In the genomic region with DNA sequence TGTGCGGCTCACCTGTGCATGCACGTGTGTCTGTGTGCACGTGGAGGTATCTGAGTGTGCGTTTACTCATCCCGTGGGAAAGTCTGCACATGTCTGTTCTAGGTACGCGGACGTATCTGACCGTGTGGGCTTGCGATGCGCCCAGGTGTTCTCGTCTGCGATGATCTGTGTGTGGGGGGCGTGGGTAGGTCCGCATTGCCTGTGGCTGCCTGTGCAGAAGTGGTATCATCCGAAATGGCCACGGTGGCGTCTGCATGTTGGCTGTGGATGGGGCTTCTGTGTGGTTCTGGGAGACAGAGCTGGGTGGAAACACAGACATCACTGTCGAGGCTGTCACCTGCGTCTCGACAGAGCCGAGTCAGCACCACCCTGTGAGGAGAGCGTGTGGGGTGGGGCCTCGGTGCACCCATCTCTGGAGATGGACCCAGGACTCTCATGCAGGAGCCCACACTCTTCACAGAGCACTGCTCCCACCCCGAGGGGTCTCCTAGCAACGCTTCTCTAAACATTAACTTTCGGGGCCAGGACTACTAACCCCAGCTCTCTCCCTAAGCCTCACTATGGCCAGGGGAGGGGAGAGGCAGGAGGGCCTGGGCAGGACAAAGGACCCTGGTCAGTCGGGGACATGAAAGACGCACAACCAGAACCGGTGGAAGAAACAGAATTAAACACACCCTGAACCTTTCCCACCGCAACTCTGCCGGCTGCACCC, we compare ENCODE assay signal across 28 cellular contexts. TPM values are rescaled to one million over a fixed set of nuclear protein-coding genes. Genes with fewer than 3 reads are reported as not detected.
DNase-seq lines count a peak whose midpoint lies in the region; ATAC-seq and TF ChIP-seq lines count a peak whose summit lies in the region.
"Had no signal": no experiment of that assay in that cellular context is flagged by ENCODE, and none has a peak within 500 bp of the region (broad histone marks: within the 10 kb centered on the region; RNA-seq: fewer than 3 reads in every experiment).

No MANE protein-coding gene starts in this region.

- H3K27me3 Mint-ChIP-seq in endothelial cell (ENCODE audit: unreplicated experiment) (peaks cover 13% of the 10 kb centered on the region), progenitor cell of endocrine pancreas (peaks cover 12% of the 10 kb centered on the region)

- H3K4me2 ChIP-seq in BLaER1 treated with 17β-estradiol and CSF1 and Interleukin-3, amounts not matched to agents 10 nM and 100 nM: peak overlapping the region in 6 of 11 experiments; percentile 69 to 88 (median 84); a peak in 10 of 22 replicates

- H3K4me3 ChIP-seq in BLaER1 treated with 17β-estradiol and CSF1 and Interleukin-3, amounts not matched to agents 10 nM and 100 nM: no peak overlapping the region
- H3K4me3 ChIP-seq: K562, SJCRH30 had no signal

- no peak for ATAC-seq in HG02885 (IDR thresholded peaks at IDR 0.05; ENCODE audit: poor library complexity, unreplicated experiment)
- ATAC-seq: HCT116, K562, PC-3, Right ventricle myocardium inferior, SK-N-SH treated with all-trans-retinoic acid at 6 μM for 48 hours had no signal

- peaks cover 0 to 11% (median 0%) of the 10 kb centered on the region in 11 experiments; a peak in 4 of 22 replicates for H3K27me3 ChIP-seq in BLaER1 treated with 17β-estradiol and CSF1 and Interleukin-3, amounts not matched to agents 10 nM and 100 nM
- H3K27me3 ChIP-seq: BE2C had no signal

- H3K9ac ChIP-seq in BLaER1 treated with 17β-estradiol and CSF1 and Interleukin-3, amounts not matched to agents 10 nM and 100 nM: no peak overlapping the region

- peaks cover 23% of the 10 kb centered on the region for H3K36me3 Mint-ChIP-seq in endothelial cell (ENCODE audit: low read depth, unreplicated experiment)
- H3K36me3 Mint-ChIP-seq in progenitor cell of endocrine pancreas (ENCODE audit: insufficient read depth): peaks cover 1% of the 10 kb centered on the region
- H3K36me3 Mint-ChIP-seq: CD4-positive, CD25-positive, alpha-beta regulatory T cell had no signal

- peaks cover 0 to 6% (median 0%) of the 10 kb centered on the region in 11 experiments; a peak in 3 of 22 replicates for H3K36me3 ChIP-seq in BLaER1 treated with 17β-estradiol and CSF1 and Interleukin-3, amounts not matched to agents 10 nM and 100 nM
- H3K36me3 ChIP-seq: BE2C, SJCRH30 had no signal

- H4K20me1 ChIP-seq in BLaER1 treated with 17β-estradiol and CSF1 and Interleukin-3, amounts not matched to agents 10 nM and 100 nM: peaks cover 0 to 28% (median 0%) of the 10 kb centered on the region in 11 experiments; a peak in 4 of 22 replicates

- peaks cover 4% of the 10 kb centered on the region for H3K9me3 Mint-ChIP-seq in endothelial cell (ENCODE audit: unreplicated experiment)
- no peaks in the 10 kb centered on the region for H3K9me3 Mint-ChIP-seq in progenitor cell of endocrine pancreas (ENCODE audit: low read depth)

- peak; percentile 21 for DNase-seq in DMS53 (lab: John Stamatoyannopoulos, UW)
- no peak for DNase-seq in DMS53 treated with DMSO at 0.1 percent for 48 hours (lab: John Stamatoyannopoulos, UW; ENCODE audit: unreplicated experiment)
- no peak for DNase-seq in endothelial cell (ENCODE audit: low spot score)
- DNase-seq in progenitor cell of endocrine pancreas (ENCODE audit: low spot score, unreplicated experiment): no peak
- no peak for DNase-seq in T-helper 9 cell
- no peak for DNase-seq in hypothalamus (lab: John Stamatoyannopoulos, UW)
- DNase-seq: ACHN; BE2C; CD4-positive, CD25-positive, alpha-beta regulatory T cell; Kasumi-1; MV-4-11; NCI-H1105; NCI-H1436 treated with DMSO at 0.1 percent for 48 hours; NCI-H187 treated with DMSO at 0.1 percent for 48 hours; NCI-H446; NCI-H524 treated with DMSO at 0.1 percent for 48 hours; NCI-H774; PC-3; SJCRH30 had no signal

- peak overlapping the region; percentile 97 for H3K27ac Mint-ChIP-seq in endothelial cell (ENCODE audit: unreplicated experiment)
- peak overlapping the region; percentile 90 for H3K27ac Mint-ChIP-seq in progenitor cell of endocrine pancreas

- H3K4me1 Mint-ChIP-seq in endothelial cell (ENCODE audit: unreplicated experiment): peaks cover 45% of the 10 kb centered on the region
- H3K4me1 Mint-ChIP-seq in progenitor cell of endocrine pancreas (ENCODE audit: low read depth): peaks cover 26% of the 10 kb centered on the region

- H3K4me1 ChIP-seq in BLaER1 treated with 17β-estradiol and CSF1 and Interleukin-3, amounts not matched to agents 10 nM and 100 nM: peaks cover 15 to 62% (median 45%) of the 10 kb centered on the region in 10 experiments
- H3K4me1 ChIP-seq: BE2C had no signal

- no peak overlapping the region for H3K27ac ChIP-seq in BLaER1 treated with 17β-estradiol and CSF1 and Interleukin-3, amounts not matched to agents 10 nM and 100 nM
- H3K27ac ChIP-seq: 22Rv1, SJCRH30 had no signal

- H3K4me3 Mint-ChIP-seq in endothelial cell (ENCODE audit: unreplicated experiment): no peak overlapping the region
- peak overlapping the region; percentile 37 for H3K4me3 Mint-ChIP-seq in progenitor cell of endocrine pancreas (ENCODE audit: low read depth)
- H3K4me3 Mint-ChIP-seq: CD4-positive, CD25-positive, alpha-beta regulatory T cell had no signal

- no peaks in the 10 kb centered on the region for H3K9me3 ChIP-seq in BLaER1 treated with 17β-estradiol and CSF1 and Interleukin-3, amounts not matched to agents 10 nM and 100 nM (replicated peaks in 1 of 11)
- H3K9me3 ChIP-seq: BE2C, SJCRH30 had no signal

- TF ChIP-seq CTCF in endothelial cell (IDR thresholded peaks at IDR 0.05; ENCODE audit: unreplicated experiment): no peak
- no peak for TF ChIP-seq CTCF in progenitor cell of endocrine pancreas (IDR thresholded peaks at IDR 0.05; ENCODE audit: unreplicated experiment)

RNA-seq across cellular contexts. Expression of a gene that starts 8.4 kb away (rescaled TPM):
- total RNA-seq in endothelial cell (ENCODE audit: unreplicated experiment) (118 TPM), progenitor cell of endocrine pancreas (29.6 and 36.3 TPM in 2 replicates)
- total RNA-seq: CD4-positive, CD25-positive, alpha-beta regulatory T cell; H4; HT1080; PC-3; Right ventricle myocardium inferior had no signal

RNA-seq across cellular contexts. Expression of a gene that starts 35.7 kb away (rescaled TPM):
- total RNA-seq in endothelial cell (ENCODE audit: unreplicated experiment) (104 TPM), progenitor cell of endocrine pancreas (96.5 and 105 TPM in 2 replicates)

RNA-seq across cellular contexts. Expression of a gene that starts 35.8 kb away (rescaled TPM):
- 13.8 TPM for total RNA-seq in endothelial cell (ENCODE audit: unreplicated experiment)
- total RNA-seq in progenitor cell of endocrine pancreas: 33.4 and 38.4 TPM in 2 replicates

RNA-seq across cellular contexts. Expression of a gene that starts 46.3 kb away (rescaled TPM):
- total RNA-seq in endothelial cell (ENCODE audit: unreplicated experiment): 5.5 TPM
- 0.41 and 0.84 TPM in 2 replicates for total RNA-seq in progenitor cell of endocrine pancreas
- total RNA-seq: Right ventricle myocardium inferior, SJCRH30 had no signal
